8 cellular contexts compared by ENCODE assay signal in the genomic region with DNA sequence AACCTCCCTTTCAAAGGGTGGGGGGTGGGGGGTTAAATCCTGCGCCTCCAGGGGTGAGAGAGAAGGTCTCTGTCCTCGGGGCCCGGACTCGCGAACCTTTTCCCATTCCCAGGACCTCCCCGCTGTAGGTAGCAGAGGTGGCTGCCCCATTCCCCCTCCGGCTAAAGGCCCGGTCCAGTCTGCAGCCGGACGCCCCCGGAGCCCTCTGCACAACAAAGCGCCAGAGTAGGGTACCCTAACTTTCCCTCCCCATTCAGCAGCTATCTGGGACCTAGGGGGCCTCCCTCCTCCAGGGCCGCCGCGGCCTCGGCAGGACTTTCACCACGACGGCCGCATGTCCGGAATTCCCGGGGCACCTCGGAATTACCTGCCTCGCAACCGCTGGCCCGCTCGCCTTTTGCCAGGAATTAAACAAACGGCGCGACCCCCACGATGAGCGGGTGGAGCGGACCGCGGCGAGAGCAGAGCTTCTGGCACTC. TPM values are rescaled to one million over a fixed set of nuclear protein-coding genes. Genes with fewer than 3 reads are reported as not detected.
DNase-seq lines count a peak whose midpoint lies in the region; ATAC-seq, FAIRE-seq and TF ChIP-seq lines count a peak whose summit lies in the region.

No MANE protein-coding gene starts in this region.

- H3K27me3 ChIP-seq in CD4-positive, alpha-beta T cell (ENCODE audit: control insufficient read depth, insufficient read depth, low read length) = no peaks in the 10 kb centered on the region
- H3K27me3 ChIP-seq in heart left ventricle = no peaks in the 10 kb centered on the region

- CTCF ChIA-PET in CD4-positive, alpha-beta T cell (lab: Charles Lee) = interaction anchor here (2.1 to 5.3 kb wide), 2 partner anchors 41 to 214 kb away, joined by 18 to 58 read pairs; no protein-coding TSS in a partner anchor

- FAIRE-seq in HTR-8/SVneo (lab: Jason Lieb, UNC) = no peak

- no peak overlapping the region for H3K27ac Mint-ChIP-seq in CD4-positive, alpha-beta T cell

- peak overlapping the region; percentile 24 for H3K27ac ChIP-seq in CD4-positive, alpha-beta T cell (ENCODE audit: low read depth, low read length)
- peak overlapping the region; percentile 87 to 97 (median 92) for H3K27ac ChIP-seq in heart left ventricle

- peaks cover 32% of the 10 kb centered on the region for H3K36me3 Mint-ChIP-seq in CD4-positive, alpha-beta T cell (ENCODE audit: low read depth)

- intact Hi-C loops in CD4-positive, alpha-beta T cell (cut with DNase I, micrococcal nuclease) = loop anchor here (5.0 to 10.0 kb wide), 7 partner anchors 68 to 1170 kb away; a partner anchor contains a TSS
- intact Hi-C loops in heart left ventricle (cut with DNase I) = loop anchor here (2.0 to 10.0 kb wide), 10 partner anchors 37 to 223 kb away; no protein-coding TSS in a partner anchor

- H3K4me1 Mint-ChIP-seq in CD4-positive, alpha-beta T cell (ENCODE audit: low read depth) = peaks cover 57% of the 10 kb centered on the region

- DNase-seq in CD4-positive, alpha-beta T cell = no peak
- DNase-seq in HTR-8/SVneo (ENCODE audit: insufficient read length, low spot score) (peak; percentile 3), heart left ventricle (peak; percentile 10 to 69 (median 28)), retina (peak; percentile 70), NCI-H2196 (lab: John Stamatoyannopoulos, UW; ENCODE audit: unreplicated experiment) (no peak)
- peak; percentile 68 for DNase-seq in activated effector memory CD4-positive, alpha-beta T cell treated with anti-CD3 and anti-CD28 coated beads, Interleukin-2, amount 50 U/mL, for 16 hours

- no peak for TF ChIP-seq CTCF in CD4-positive, alpha-beta T cell (IDR thresholded peaks at IDR 0.05)
- no peak for TF ChIP-seq CTCF in heart left ventricle (IDR thresholded peaks at IDR 0.05)

- no peak for TF ChIP-seq POLR2A in heart left ventricle (IDR thresholded peaks at IDR 0.05)

- peaks cover 0 to 43% (median 15%) of the 10 kb centered on the region in 12 donors for H3K4me1 ChIP-seq in heart left ventricle

- ATAC-seq in CD4-positive, alpha-beta T cell (ENCODE audit: poor library complexity) = no peak
- ATAC-seq in heart left ventricle = peak in 1 of 4 donors; percentile 7
- no peak for ATAC-seq in GM18873 (IDR thresholded peaks at IDR 0.05; ENCODE audit: low FRiP score, unreplicated experiment)
- ATAC-seq in GM21367 (IDR thresholded peaks at IDR 0.05; ENCODE audit: unreplicated experiment) = no peak

- POLR2A ChIA-PET in CD4-positive, alpha-beta T cell (lab: Charles Lee) = interaction anchor here (0.6 kb wide), 1 partner anchor 214 kb away, joined by 3 read pairs; no protein-coding TSS in a partner anchor

- 0 to 1% (median 1%) methylated on average over 11 to 35 of the region's 35 CpGs for WGBS in heart left ventricle, 4 donors

- peak overlapping the region; percentile 96 for H3K4me3 Mint-ChIP-seq in CD4-positive, alpha-beta T cell

- H3K4me3 ChIP-seq in heart left ventricle = peak overlapping the region; percentile 65 to 91 (median 85)

- no peaks in the 10 kb centered on the region for H3K9me3 ChIP-seq in CD4-positive, alpha-beta T cell (ENCODE audit: control insufficient read depth, low read length)
- H3K9me3 ChIP-seq in heart left ventricle = no peaks in the 10 kb centered on the region

- H3K36me3 ChIP-seq in heart left ventricle = no peaks in the 10 kb centered on the region

- H3K27me3 Mint-ChIP-seq in CD4-positive, alpha-beta T cell = peaks cover 8% of the 10 kb centered on the region

- H3K9me3 Mint-ChIP-seq in CD4-positive, alpha-beta T cell = no peaks in the 10 kb centered on the region

RNA-seq across cellular contexts. Expression of a gene that starts 1.7 kb away (rescaled TPM):
- 10 to 100 TPM; 13.0 to 13.7 TPM for total RNA-seq in CD4-positive, alpha-beta T cell
- 10 to 100 TPM; 11.9 to 40.5 (median 20.8) TPM for total RNA-seq in heart left ventricle
- polyA plus RNA-seq in heart left ventricle = 1 to 10 TPM; 2.2 to 7.5 TPM

Comparison
In these comparisons a context has a peak if more than half of its experiments do, and no peak if none do; other contexts are left out.
1. DNase-seq: peak in HTR-8/SVneo (single experiment), activated effector memory CD4-positive, alpha-beta T cell treated with anti-CD3 and anti-CD28 coated beads, Interleukin-2, amount 50 U/mL, for 16 hours (single experiment), heart left ventricle (5 of 5) and retina (single experiment); none in CD4-positive, alpha-beta T cell (0 of 10) and NCI-H2196 (single experiment).